In the genomic region with DNA sequence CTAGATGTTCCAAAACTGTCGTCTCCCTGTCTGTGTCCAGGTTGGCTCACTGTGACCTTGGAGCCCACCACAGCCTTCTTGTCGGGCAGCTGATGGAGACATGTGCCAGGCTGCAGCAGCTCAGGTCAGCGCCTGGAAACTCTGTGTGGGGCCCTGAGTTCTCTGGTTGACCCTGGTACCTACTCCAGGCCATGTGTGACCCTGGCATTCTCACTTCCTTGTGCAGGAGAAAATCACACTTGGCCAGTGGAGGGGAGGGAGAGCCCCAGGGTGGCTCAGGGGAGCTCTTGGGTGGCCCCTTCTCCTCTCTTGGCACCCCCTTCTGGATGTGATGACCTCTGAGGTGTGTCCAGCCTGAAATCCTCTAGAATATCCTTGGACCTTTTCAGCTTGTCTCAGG, we compare ENCODE assay signal across 16 cellular contexts.
"Had no signal": no experiment of that assay in that cellular context is flagged by ENCODE, and none has a peak within 500 bp of the region (broad histone marks: within the 10 kb centered on the region; RNA-seq: fewer than 3 reads in every experiment).

No MANE protein-coding gene starts in this region.

- H3K4me1 ChIP-seq: sigmoid colon had no signal

- H3K9me3 ChIP-seq: gastrocnemius medialis, left lung, sigmoid colon had no signal

- H3K36me3 ChIP-seq: brain microvascular endothelial cell, gastrocnemius medialis had no signal

- H3K9me3 Mint-ChIP-seq: dendritic cell treated with granulocyte-macrophage colony-stimulating factor and Interleukin-4, amounts not matched to agents 40 ng/mL and 50 ng/mL, for 4 days; nephron progenitor cell; WTC11 had no signal

- H3K4me3 ChIP-seq: gastrocnemius medialis, heart right ventricle, left lung, sigmoid colon had no signal

- H3K27me3 Mint-ChIP-seq: dendritic cell treated with granulocyte-macrophage colony-stimulating factor and Interleukin-4, amounts not matched to agents 40 ng/mL and 50 ng/mL, for 4 days; effector memory CD8-positive, alpha-beta T cell had no signal

- ATAC-seq: effector memory CD8-positive, alpha-beta T cell; gastrocnemius medialis; heart right ventricle; left lung; WTC11 had no signal

- H3K27ac ChIP-seq: brain microvascular endothelial cell, epithelial cell of prostate, gastrocnemius medialis, heart right ventricle, left lung, sigmoid colon had no signal

- DNase-seq: activated CD4-positive, alpha-beta T cell treated with anti-CD3 and anti-CD28 coated beads, Interleukin-2, amount 50 U/mL, for 1 hour; activated gamma-delta T cell; activated T-cell treated with anti-CD3 and anti-CD28 coated beads, Interleukin-2, amount 50 U/mL, for 1 hour; brain microvascular endothelial cell; cerebellar nuclear complex; effector memory CD8-positive, alpha-beta T cell; gastrocnemius medialis; heart right ventricle; left lung; mesenchymal stem cell; nephron progenitor cell; sigmoid colon; stimulated activated CD4-positive, alpha-beta T cell treated with anti-CD3 and anti-CD28 coated beads, Interleukin-12 subunit alpha, Interleukin-12 subunit beta, amount 100 ng/mL, for 4 hours had no signal

- H3K36me3 Mint-ChIP-seq: WTC11 had no signal

- H3K27ac Mint-ChIP-seq: dendritic cell treated with granulocyte-macrophage colony-stimulating factor and Interleukin-4, amounts not matched to agents 40 ng/mL and 50 ng/mL, for 4 days; nephron progenitor cell; WTC11 had no signal

- H3K4me3 Mint-ChIP-seq: dendritic cell treated with granulocyte-macrophage colony-stimulating factor and Interleukin-4, amounts not matched to agents 40 ng/mL and 50 ng/mL, for 4 days; effector memory CD8-positive, alpha-beta T cell; nephron progenitor cell; WTC11 had no signal

- H3K27me3 ChIP-seq: brain microvascular endothelial cell, gastrocnemius medialis, heart right ventricle, left lung, sigmoid colon had no signal
